ENCODE assay signal across 15 cellular contexts in genomic region chr13:97202761-97203160, GRCh38.
"Had no signal": no experiment of that assay in that cellular context is flagged by ENCODE, and none has a peak within 500 bp of the region (broad histone marks: within the 10 kb centered on the region; RNA-seq: fewer than 3 reads in every experiment).

No MANE protein-coding gene starts in this region.

- H3K4me1 ChIP-seq: spleen, tibial artery, upper lobe of right lung, vagina had no signal

- H3K36me3 ChIP-seq: neutrophil, spleen, tibial artery, upper lobe of right lung, vagina had no signal

- H3K27ac ChIP-seq: dorsolateral prefrontal cortex, neutrophil, spleen, tibial artery, upper lobe of right lung, vagina had no signal

- H3K4me3 ChIP-seq: dorsolateral prefrontal cortex, spleen, tibial artery, upper lobe of right lung, vagina had no signal

- H3K9me3 ChIP-seq: neutrophil, tibial artery, upper lobe of right lung, vagina had no signal

- DNase-seq: dorsolateral prefrontal cortex; effector CD8-positive, alpha-beta T cell; foreskin melanocyte; head of caudate nucleus; hippocampal formation; naive thymus-derived CD4-positive, alpha-beta T cell; nephron progenitor cell; spleen; stimulated activated CD4-positive, alpha-beta T cell treated with anti-CD3 and anti-CD28 coated beads, Interleukin-15, amount 100 ng/mL, for 24 hours; stimulated activated CD4-positive, alpha-beta T cell treated with anti-CD3 and anti-CD28 coated beads, Interleukin-1b, Interleukin-23, amount 100 ng/mL, for 48 hours; stimulated activated CD4-positive, alpha-beta T cell treated with anti-CD3 and anti-CD28 coated beads, Interleukin-4, amount 100 ng/mL, for 24 hours; tibial artery; upper lobe of right lung had no signal

- H3K27me3 ChIP-seq: dorsolateral prefrontal cortex, tibial artery, upper lobe of right lung, vagina had no signal
